8 cellular contexts compared by ENCODE assay signal in genomic region chr2:102939207-102939606, GRCh38.
"Had no signal": no experiment of that assay in that cellular context is flagged by ENCODE, and none has a peak within 500 bp of the region (broad histone marks: within the 10 kb centered on the region; RNA-seq: fewer than 3 reads in every experiment).

No MANE protein-coding gene starts in this region.

- H3K4me3 ChIP-seq: GM12878 had no signal

- FAIRE-seq: G401.6, GM12878, GM12891, GM12892, GM18507, GM19239 had no signal

- ATAC-seq: GM12878 had no signal

- DNase-seq: GDM1, GF-D8 had no signal
